Comparison of ENCODE assay signal across 12 cellular contexts in the genomic region with DNA sequence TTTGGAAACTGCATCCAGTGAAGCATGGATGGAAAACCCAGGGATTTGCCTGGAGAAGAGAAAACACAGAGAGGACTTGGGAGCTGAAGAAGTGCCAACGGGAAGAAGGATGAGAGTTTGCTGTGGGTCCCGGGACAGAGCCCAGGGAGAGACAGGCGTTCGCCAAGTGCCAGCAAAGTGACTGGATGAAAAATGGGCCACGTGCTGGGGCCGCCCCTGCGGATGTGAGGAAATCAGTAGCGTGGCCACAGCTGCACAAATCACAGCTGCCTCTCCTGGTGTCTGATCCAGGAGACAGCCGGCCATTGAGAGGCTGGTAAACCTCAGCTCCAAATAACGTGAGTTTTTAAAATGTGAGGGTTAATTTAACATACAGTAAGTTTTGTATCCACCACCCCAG.
DNase-seq lines count a peak whose midpoint lies in the region; ATAC-seq, FAIRE-seq and TF ChIP-seq lines count a peak whose summit lies in the region.
"Had no signal": no experiment of that assay in that cellular context is flagged by ENCODE, and none has a peak within 500 bp of the region (broad histone marks: within the 10 kb centered on the region; RNA-seq: fewer than 3 reads in every experiment).

No MANE protein-coding gene starts in this region.

- H3K9ac ChIP-seq in mammary epithelial cell (ENCODE audit: insufficient read depth, low read length) (no peak overlapping the region), GM12878 (ENCODE audit: control insufficient read depth, insufficient read depth, low read length) (no peak overlapping the region)

- no peaks in the 10 kb centered on the region for H3K36me3 ChIP-seq in mammary epithelial cell (ENCODE audit: insufficient read depth, low read length)
- no peaks in the 10 kb centered on the region for H3K36me3 ChIP-seq in GM12878 (ENCODE audit: control insufficient read depth in 2 of 2, insufficient read depth in 2 of 2, low read length in 1 of 2)
- no peaks in the 10 kb centered on the region for H3K36me3 ChIP-seq in upper lobe of left lung
- H3K36me3 ChIP-seq: cardiac muscle cell had no signal

- BruUV-seq in mammary epithelial cell (replicated peaks; lab: Mats Ljungman, UMichigan) (no TSS peak), MCF 10A (replicated peaks; lab: Mats Ljungman, UMichigan) (no TSS peak), GM12878 (replicated peaks; lab: Mats Ljungman, UMichigan) (no TSS peak)

- H2AFZ ChIP-seq in mammary epithelial cell (ENCODE audit: low read depth, low read length) (peak overlapping the region; percentile 78), GM12878 (ENCODE audit: control insufficient read depth, low read depth, low read length) (peak overlapping the region; percentile 2; the same call in 1 of the 2 replicates)

- dilution Hi-C loops in mammary epithelial cell (cut with HindIII; ENCODE audit: low sequenced_read_pairs), result no loop called here

- POLR2A ChIA-PET in MCF 10A (lab: Yijun Ruan, JAX) (interaction anchor here (0.6 kb wide), 1 partner anchor 474 kb away, joined by 3 read pairs; no protein-coding TSS in a partner anchor), GM12878 (lab: Charles Lee) (no interaction called here)
- POLR2A ChIA-PET in activated CD8-positive, alpha-beta T cell treated with anti-CD3 and anti-CD28 coated beads, Interleukin-2, amount 10 ng/mL, durations not matched to agents 7 days and 5 days (lab: Charles Lee), result no interaction called here

- no peaks in the 10 kb centered on the region for H3K36me3 Mint-ChIP-seq in MCF 10A (ENCODE audit: insufficient read depth, unreplicated experiment)
- no peaks in the 10 kb centered on the region for H3K36me3 Mint-ChIP-seq in activated CD8-positive, alpha-beta T cell treated with anti-CD3 and anti-CD28 coated beads, Interleukin-2, amount 10 ng/mL, durations not matched to agents 7 days and 5 days (ENCODE audit: low read depth)
- H3K36me3 Mint-ChIP-seq: stimulated activated effector memory CD8-positive, alpha-beta T cell treated with anti-CD3 and anti-CD28 coated beads, Interleukin-12 subunit alpha, Interleukin-12 subunit beta, amount 100 ng/mL, for 72 hours had no signal

- H3K9me3 Mint-ChIP-seq in MCF 10A (ENCODE audit: unreplicated experiment), result no peaks in the 10 kb centered on the region
- no peaks in the 10 kb centered on the region for H3K9me3 Mint-ChIP-seq in activated CD8-positive, alpha-beta T cell treated with anti-CD3 and anti-CD28 coated beads, Interleukin-2, amount 10 ng/mL, durations not matched to agents 7 days and 5 days (ENCODE audit: insufficient read depth)
- H3K9me3 Mint-ChIP-seq: stimulated activated effector memory CD8-positive, alpha-beta T cell treated with anti-CD3 and anti-CD28 coated beads, Interleukin-12 subunit alpha, Interleukin-12 subunit beta, amount 100 ng/mL, for 72 hours had no signal

- no peak for DNase-seq in mammary epithelial cell
- no peak for DNase-seq in MCF 10A (ENCODE audit: unreplicated experiment)
- DNase-seq in GM12878 (ENCODE audit: low read depth, low spot score), result no peak
- DNase-seq in medulla oblongata (ENCODE audit: extremely low spot score), result peak; percentile 45
- DNase-seq in upper lobe of left lung, result peak; percentile 62 to 65
- DNase-seq in activated CD8-positive, alpha-beta T cell treated with anti-CD3 and anti-CD28 coated beads, Interleukin-2, amount 10 ng/mL, durations not matched to agents 7 days and 5 days, result no peak
- DNase-seq: ACHN, NCI-H1694 treated with DMSO at 0.1 percent for 48 hours had no signal

- RAD21 ChIA-PET in GM12878 (lab: Charles Lee; ENCODE audit: unreplicated experiment), result no interaction called here

- H3K4me2 ChIP-seq in mammary epithelial cell (ENCODE audit: insufficient read depth, low read depth, low read length) (no peak overlapping the region), GM12878 (ENCODE audit: control insufficient read depth, insufficient read depth) (peak overlapping the region; percentile 28; the same call in 1 of the 2 replicates)

- FAIRE-seq in GM12878 (lab: Jason Lieb, UNC), result no peak

- H3K4me1 ChIP-seq in mammary epithelial cell (ENCODE audit: insufficient read depth, low read length) (peaks cover 5% of the 10 kb centered on the region), GM12878 (ENCODE audit: control insufficient read depth, insufficient read depth, low read length) (peaks cover 5% of the 10 kb centered on the region), upper lobe of left lung (peaks cover 9 to 28% (median 22%) of the 10 kb centered on the region in 4 donors)

- no peak overlapping the region for H3K4me3 Mint-ChIP-seq in MCF 10A (ENCODE audit: unreplicated experiment)
- no peak overlapping the region for H3K4me3 Mint-ChIP-seq in activated CD8-positive, alpha-beta T cell treated with anti-CD3 and anti-CD28 coated beads, Interleukin-2, amount 10 ng/mL, durations not matched to agents 7 days and 5 days
- H3K4me3 Mint-ChIP-seq: stimulated activated effector memory CD8-positive, alpha-beta T cell treated with anti-CD3 and anti-CD28 coated beads, Interleukin-12 subunit alpha, Interleukin-12 subunit beta, amount 100 ng/mL, for 72 hours had no signal

- TF ChIP-seq RAD21 in GM12878 (IDR thresholded peaks at IDR 0.05; ENCODE audit: insufficient read depth, low read depth, low read length), result no peak

- H3K27ac ChIP-seq in mammary epithelial cell (ENCODE audit: insufficient read depth, low read depth, low read length) (no peak overlapping the region), GM12878 (ENCODE audit: control insufficient read depth, insufficient read depth) (no peak overlapping the region), upper lobe of left lung (peak overlapping the region; percentile 22 to 52 (median 46))
- H3K27ac ChIP-seq: cardiac muscle cell had no signal

- no peaks in the 10 kb centered on the region for H3K4me1 Mint-ChIP-seq in MCF 10A (ENCODE audit: insufficient read depth, unreplicated experiment)
- H3K4me1 Mint-ChIP-seq in activated CD8-positive, alpha-beta T cell treated with anti-CD3 and anti-CD28 coated beads, Interleukin-2, amount 10 ng/mL, durations not matched to agents 7 days and 5 days (ENCODE audit: low read depth), result peaks cover 7% of the 10 kb centered on the region

- in situ Hi-C loops in mammary epithelial cell (cut with MboI; ENCODE audit: low sequenced_read_pairs in 2 of 2), result no loop called here
- in situ Hi-C loops in GM12878 (cut with MboI), result no loop called here

- no peak for TF ChIP-seq CTCF in mammary epithelial cell (conservative IDR thresholded peaks at IDR 0.05 in 1 of 2, IDR thresholded peaks at IDR 0.05 in 1 of 2; ENCODE audit: extremely low read depth in 1 of 2, insufficient read depth in 1 of 2, low read depth in 1 of 2, low read length in 2 of 2)
- no peak for TF ChIP-seq CTCF in MCF 10A (IDR thresholded peaks at IDR 0.05; ENCODE audit: unreplicated experiment)
- no peak for TF ChIP-seq CTCF in GM12878 (IDR thresholded peaks at IDR 0.05 in 2 of 3, conservative IDR thresholded peaks at IDR 0.05 in 1 of 3; ENCODE audit: control insufficient read depth in 2 of 3, extremely low read depth in 1 of 3, insufficient read depth in 1 of 3, low read depth in 3 of 3, low read length in 3 of 3)
- no peak for TF ChIP-seq CTCF in upper lobe of left lung (IDR thresholded peaks at IDR 0.05)

- SMC1A ChIA-PET in GM12878 (lab: Charles Lee; ENCODE audit: uncharacterized antibody, unreplicated experiment), result no interaction called here

- H3K9me3 ChIP-seq in mammary epithelial cell (replicated peaks; ENCODE audit: insufficient read depth, low read length), result no peaks in the 10 kb centered on the region
- no peaks in the 10 kb centered on the region for H3K9me3 ChIP-seq in GM12878 (replicated peaks; ENCODE audit: control insufficient read depth, insufficient read depth, low read length)
- no peaks in the 10 kb centered on the region for H3K9me3 ChIP-seq in upper lobe of left lung

- no peaks in the 10 kb centered on the region for H4K20me1 ChIP-seq in mammary epithelial cell (ENCODE audit: insufficient read depth, low read length)
- H4K20me1 ChIP-seq in GM12878 (ENCODE audit: control insufficient read depth, insufficient read depth), result no peaks in the 10 kb centered on the region

- ATAC-seq in GM12878 (no peak), upper lobe of left lung (ENCODE audit: low FRiP score in 2 of 2) (peak; percentile 62 to 85), GM21423 (IDR thresholded peaks at IDR 0.05; ENCODE audit: unreplicated experiment) (no peak), HG02610 (IDR thresholded peaks at IDR 0.05; ENCODE audit: unreplicated experiment) (no peak)
- ATAC-seq in activated CD8-positive, alpha-beta T cell treated with anti-CD3 and anti-CD28 coated beads, Interleukin-2, amount 10 ng/mL, durations not matched to agents 7 days and 5 days, result no peak
- ATAC-seq: stimulated activated effector memory CD8-positive, alpha-beta T cell treated with anti-CD3 and anti-CD28 coated beads, Interleukin-12 subunit alpha, Interleukin-12 subunit beta, amount 100 ng/mL, for 72 hours had no signal

- no peak overlapping the region for H3K27ac Mint-ChIP-seq in MCF 10A (ENCODE audit: low read depth, unreplicated experiment)
- H3K27ac Mint-ChIP-seq in activated CD8-positive, alpha-beta T cell treated with anti-CD3 and anti-CD28 coated beads, Interleukin-2, amount 10 ng/mL, durations not matched to agents 7 days and 5 days, result no peak overlapping the region
- H3K27ac Mint-ChIP-seq: stimulated activated effector memory CD8-positive, alpha-beta T cell treated with anti-CD3 and anti-CD28 coated beads, Interleukin-12 subunit alpha, Interleukin-12 subunit beta, amount 100 ng/mL, for 72 hours had no signal

- TF ChIP-seq EP300 in GM12878 (IDR thresholded peaks at IDR 0.05; ENCODE audit: borderline replicate concordance in 1 of 2, control insufficient read depth in 1 of 2, low read depth in 2 of 2, low read length in 2 of 2), result no peak
- TF ChIP-seq EP300 in upper lobe of left lung (IDR thresholded peaks at IDR 0.05), result no peak

- intact Hi-C loops in mammary epithelial cell (cut with micrococcal nuclease) (no loop called here), MCF 10A (cut with micrococcal nuclease) (no loop called here), GM12878 (cut with micrococcal nuclease; ENCODE audit: unreplicated experiment) (no loop called here)

- 63% methylated on average over 8 of the region's 10 CpGs for WGBS in mammary epithelial cell (ENCODE audit: low coverage, missing lambda C conversion rate)
- WGBS in GM12878 (ENCODE audit: insufficient coverage, insufficient replicate concordance, low lambda C conversion rate, missing lambda C conversion rate), result 28% methylated on average over 10 of the region's 10 CpGs
- 3 to 11% methylated on average over 8 to 10 of the region's 10 CpGs for WGBS in upper lobe of left lung, 2 donors

- no peaks in the 10 kb centered on the region for H3K79me2 ChIP-seq in mammary epithelial cell (ENCODE audit: insufficient read depth, low read length)
- H3K79me2 ChIP-seq in GM12878 (ENCODE audit: control insufficient read depth, insufficient read depth, low read length), result no peaks in the 10 kb centered on the region

- H3K4me3 ChIP-seq in mammary epithelial cell (replicated peaks in 1 of 3; ENCODE audit: insufficient read depth in 1 of 3, low read depth in 2 of 3, low read length in 3 of 3) (no peak overlapping the region), GM12878 (no peak overlapping the region), upper lobe of left lung (peak overlapping the region in 2 of 4 donors; percentile 20 to 22)
- H3K4me3 ChIP-seq: cardiac muscle cell had no signal

- CTCF ChIA-PET in mammary epithelial cell (lab: Charles Lee; ENCODE audit: low non-redundant PET) (no interaction called here), MCF 10A (lab: Yijun Ruan, JAX) (no interaction called here), GM12878 (lab: Yijun Ruan, JAX) (interaction anchor here (0.6 to 0.8 kb wide), 2 partner anchors 56 to 426 kb away, joined by 3 to 4 read pairs; no protein-coding TSS in a partner anchor)
- CTCF ChIA-PET in activated CD8-positive, alpha-beta T cell treated with anti-CD3 and anti-CD28 coated beads, Interleukin-2, amount 10 ng/mL, durations not matched to agents 7 days and 5 days (lab: Charles Lee), result no interaction called here

- no peak for TF ChIP-seq POLR2A in GM12878 (IDR thresholded peaks at IDR 0.05; ENCODE audit: low read depth, low read length)
- peak in 1 of 4 donors; percentile 7 for TF ChIP-seq POLR2A in upper lobe of left lung (IDR thresholded peaks at IDR 0.05)

- H3K27me3 ChIP-seq in mammary epithelial cell (ENCODE audit: insufficient read depth, low read length) (no peaks in the 10 kb centered on the region), GM12878 (replicated peaks in 1 of 2; ENCODE audit: control insufficient read depth in 2 of 2, insufficient read depth in 2 of 2, low read length in 1 of 2) (peaks cover 0 to 3% of the 10 kb centered on the region in 2 experiments; a peak in 2 of 4 replicates), upper lobe of left lung (peaks cover 0 to 8% (median 5%) of the 10 kb centered on the region in 4 donors)

- H3K27me3 Mint-ChIP-seq in MCF 10A (ENCODE audit: insufficient read depth, unreplicated experiment), result no peaks in the 10 kb centered on the region
- H3K27me3 Mint-ChIP-seq in activated CD8-positive, alpha-beta T cell treated with anti-CD3 and anti-CD28 coated beads, Interleukin-2, amount 10 ng/mL, durations not matched to agents 7 days and 5 days (ENCODE audit: low read depth), result peaks cover 40% of the 10 kb centered on the region

Comparison
In these comparisons a context has a peak if more than half of its experiments do, and no peak if none do; other contexts are left out.
1. DNase-seq: peak in medulla oblongata (single experiment) and upper lobe of left lung (2 of 2); none in mammary epithelial cell (single experiment), MCF 10A (single experiment), GM12878 (single experiment) and activated CD8-positive, alpha-beta T cell treated with anti-CD3 and anti-CD28 coated beads, Interleukin-2, amount 10 ng/mL, durations not matched to agents 7 days and 5 days (single experiment).
2. H3K27ac ChIP-seq: peak in upper lobe of left lung (4 of 4); none in mammary epithelial cell (single experiment) and GM12878 (single experiment).
3. ATAC-seq: peak in upper lobe of left lung (2 of 2); none in GM12878 (single experiment), activated CD8-positive, alpha-beta T cell treated with anti-CD3 and anti-CD28 coated beads, Interleukin-2, amount 10 ng/mL, durations not matched to agents 7 days and 5 days (single experiment), GM21423 (single experiment) and HG02610 (single experiment).